ENCODE assay signal across 18 cellular contexts in the genomic region with DNA sequence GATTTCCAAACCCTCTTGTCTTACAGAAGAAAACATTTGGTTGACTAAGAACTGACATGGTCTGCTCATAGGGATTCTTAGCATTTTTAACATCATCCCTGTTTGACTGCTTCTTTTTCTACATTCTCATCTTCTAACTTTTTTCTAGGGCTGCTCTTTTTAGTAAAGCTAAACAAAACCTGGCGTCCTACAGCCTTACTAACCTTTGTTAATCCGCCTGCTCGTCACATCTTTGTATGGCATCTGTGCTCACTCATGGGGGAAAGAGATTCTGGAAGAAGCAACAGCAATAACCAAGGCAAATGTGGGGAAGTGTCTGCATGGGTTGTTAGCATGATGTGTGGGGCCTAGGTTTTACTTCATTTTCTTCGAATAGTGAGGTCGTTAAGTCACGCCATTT.
"Had no signal": no experiment of that assay in that cellular context is flagged by ENCODE, and none has a peak within 500 bp of the region (broad histone marks: within the 10 kb centered on the region; RNA-seq: fewer than 3 reads in every experiment).

No MANE protein-coding gene starts in this region.

- H3K9me3 Mint-ChIP-seq: activated CD4-positive, alpha-beta memory T cell treated with anti-CD3 and anti-CD28 coated beads for 36 hours; activated naive CD4-positive, alpha-beta T cell treated with anti-CD3 and anti-CD28 coated beads for 36 hours; activated naive CD8-positive, alpha-beta T cell treated with anti-CD3 and anti-CD28 coated beads, Interleukin-2, amount 10 ng/mL, durations not matched to agents 7 days and 5 days; activated T-cell treated with anti-CD3 and anti-CD28 coated beads, Interleukin-2, amount 50 U/mL, for 72 hours; naive thymus-derived CD4-positive, alpha-beta T cell had no signal

- DNase-seq: activated CD4-positive, alpha-beta memory T cell treated with anti-CD3 and anti-CD28 coated beads for 36 hours; activated CD4-positive, alpha-beta T cell treated with anti-CD3 and anti-CD28 coated beads for 48 hours; activated CD4-positive, CD25-positive, alpha-beta regulatory T cell; activated effector memory CD4-positive, alpha-beta T cell treated with Interleukin-2 at 50 U/mL for 16 hours; activated naive CD4-positive, alpha-beta T cell treated with anti-CD3 and anti-CD28 coated beads for 36 hours; activated naive CD8-positive, alpha-beta T cell treated with anti-CD3 and anti-CD28 coated beads, Interleukin-2, amount 10 ng/mL, durations not matched to agents 7 days and 5 days; activated T-cell treated with anti-CD3 and anti-CD28 coated beads, Interleukin-2, amount 50 U/mL, for 72 hours; amygdala; heart right ventricle; lower lobe of right lung; naive thymus-derived CD4-positive, alpha-beta T cell; right cardiac atrium; stimulated activated CD4-positive, alpha-beta T cell treated with anti-CD3 and anti-CD28 coated beads, Interleukin-4, amount 100 ng/mL, for 4 hours; stimulated activated naive CD8-positive, alpha-beta T cell treated with anti-CD3 and anti-CD28 coated beads, Interleukin-15, Interleukin-2, amounts not matched to agents 100 U/mL and 50 U/mL, for 24 hours; T-helper 9 cell; tibial artery had no signal

- H3K4me1 Mint-ChIP-seq: activated naive CD8-positive, alpha-beta T cell treated with anti-CD3 and anti-CD28 coated beads, Interleukin-2, amount 10 ng/mL, durations not matched to agents 7 days and 5 days had no signal

- H3K27ac ChIP-seq: epithelial cell of prostate, heart right ventricle, lower lobe of right lung, tibial artery had no signal

- H3K4me3 Mint-ChIP-seq: activated CD4-positive, alpha-beta memory T cell treated with anti-CD3 and anti-CD28 coated beads for 36 hours; activated naive CD4-positive, alpha-beta T cell treated with anti-CD3 and anti-CD28 coated beads for 36 hours; activated naive CD8-positive, alpha-beta T cell treated with anti-CD3 and anti-CD28 coated beads, Interleukin-2, amount 10 ng/mL, durations not matched to agents 7 days and 5 days; activated T-cell treated with anti-CD3 and anti-CD28 coated beads, Interleukin-2, amount 50 U/mL, for 72 hours; naive thymus-derived CD4-positive, alpha-beta T cell had no signal

- H3K27me3 ChIP-seq: heart right ventricle, tibial artery had no signal

- H3K27me3 Mint-ChIP-seq: activated CD4-positive, alpha-beta memory T cell treated with anti-CD3 and anti-CD28 coated beads for 36 hours; activated naive CD8-positive, alpha-beta T cell treated with anti-CD3 and anti-CD28 coated beads, Interleukin-2, amount 10 ng/mL, durations not matched to agents 7 days and 5 days; naive thymus-derived CD4-positive, alpha-beta T cell had no signal

- H3K27ac Mint-ChIP-seq: activated CD4-positive, alpha-beta memory T cell treated with anti-CD3 and anti-CD28 coated beads for 36 hours; activated naive CD4-positive, alpha-beta T cell treated with anti-CD3 and anti-CD28 coated beads for 36 hours; activated naive CD8-positive, alpha-beta T cell treated with anti-CD3 and anti-CD28 coated beads, Interleukin-2, amount 10 ng/mL, durations not matched to agents 7 days and 5 days; activated T-cell treated with anti-CD3 and anti-CD28 coated beads, Interleukin-2, amount 50 U/mL, for 72 hours; naive thymus-derived CD4-positive, alpha-beta T cell had no signal

- H3K4me3 ChIP-seq: heart right ventricle, lower lobe of right lung, tibial artery had no signal

- ATAC-seq: activated T-cell treated with anti-CD3 and anti-CD28 coated beads, Interleukin-2, amount 50 U/mL, for 72 hours; heart right ventricle; left lobe of liver; lower lobe of right lung; naive thymus-derived CD4-positive, alpha-beta T cell; right cardiac atrium; stimulated activated naive CD8-positive, alpha-beta T cell treated with anti-CD3 and anti-CD28 coated beads, Interleukin-15, Interleukin-2, amounts not matched to agents 100 U/mL and 50 U/mL, for 24 hours had no signal
